Comparison of ENCODE assay signal across 15 cellular contexts in genomic region chr20:19621072-19621471, GRCh38.
A peak's percentile ranks its signal among the peaks of the same experiment; 100 is the strongest.
DNase-seq lines count a peak whose midpoint lies in the region; TF ChIP-seq lines count a peak whose summit lies in the region.
"Had no signal": no experiment of that assay in that cellular context is flagged by ENCODE, and none has a peak within 500 bp of the region (broad histone marks: within the 10 kb centered on the region; RNA-seq: fewer than 3 reads in every experiment).

No MANE protein-coding gene starts in this region.

- no peaks in the 10 kb centered on the region for H3K4me1 Mint-ChIP-seq in activated naive CD4-positive, alpha-beta T cell treated with anti-CD3 and anti-CD28 coated beads for 36 hours (ENCODE audit: low read depth)
- H3K4me1 Mint-ChIP-seq in mesothelial cell of epicardium, result no peaks in the 10 kb centered on the region

- DNase-seq in CD1c-positive myeloid dendritic cell (ENCODE audit: extremely low spot score) (peak; percentile 60), GDM1 (lab: John Stamatoyannopoulos, UW) (peak; percentile 10), OCI-M1 (lab: John Stamatoyannopoulos, UW) (peak; percentile 60), fibroblast of peridontal ligament (ENCODE audit: extremely low read depth) (peak; percentile 4), NCI-H345 (lab: John Stamatoyannopoulos, UW) (no peak), mesothelial cell of epicardium (ENCODE audit: low spot score in 2 of 2, unreplicated experiment in 2 of 2) (no peak)
- no peak for DNase-seq in activated naive CD4-positive, alpha-beta T cell treated with anti-CD3 and anti-CD28 coated beads for 36 hours
- DNase-seq: activated CD4-positive, alpha-beta memory T cell treated with anti-CD3 and anti-CD28 coated beads for 36 hours; amniotic stem cell; C1 segment of cervical spinal cord; DND-41; GOT3; mesenchymal stem cell; NCI-H1092 treated with DMSO at 0.1 percent for 48 hours; NCI-H446 treated with DMSO at 0.1 percent for 48 hours had no signal

- H3K9me3 Mint-ChIP-seq in activated naive CD4-positive, alpha-beta T cell treated with anti-CD3 and anti-CD28 coated beads for 36 hours, result peaks cover 6% of the 10 kb centered on the region
- peaks cover 6% of the 10 kb centered on the region for H3K9me3 Mint-ChIP-seq in mesothelial cell of epicardium
- H3K9me3 Mint-ChIP-seq: activated CD4-positive, alpha-beta memory T cell treated with anti-CD3 and anti-CD28 coated beads for 36 hours had no signal

- CTCF ChIA-PET in activated naive CD4-positive, alpha-beta T cell treated with anti-CD3 and anti-CD28 coated beads for 36 hours (lab: Charles Lee), result interaction anchor here (0.6 kb wide), 1 partner anchor 325 kb away, joined by 3 read pairs; no protein-coding TSS in a partner anchor

- no peak for TF ChIP-seq CTCF in mesothelial cell of epicardium (IDR thresholded peaks at IDR 0.05; ENCODE audit: unreplicated experiment)

- no peak overlapping the region for H3K4me3 Mint-ChIP-seq in activated naive CD4-positive, alpha-beta T cell treated with anti-CD3 and anti-CD28 coated beads for 36 hours
- H3K4me3 Mint-ChIP-seq in mesothelial cell of epicardium, result no peak overlapping the region
- H3K4me3 Mint-ChIP-seq: activated CD4-positive, alpha-beta memory T cell treated with anti-CD3 and anti-CD28 coated beads for 36 hours had no signal

- no peaks in the 10 kb centered on the region for H3K36me3 Mint-ChIP-seq in activated naive CD4-positive, alpha-beta T cell treated with anti-CD3 and anti-CD28 coated beads for 36 hours (ENCODE audit: low read depth)
- H3K36me3 Mint-ChIP-seq in mesothelial cell of epicardium, result no peaks in the 10 kb centered on the region
- H3K36me3 Mint-ChIP-seq: activated CD4-positive, alpha-beta memory T cell treated with anti-CD3 and anti-CD28 coated beads for 36 hours had no signal

- intact Hi-C loops in activated naive CD4-positive, alpha-beta T cell treated with anti-CD3 and anti-CD28 coated beads for 36 hours (cut with micrococcal nuclease), result no loop called here

- H3K27me3 Mint-ChIP-seq in activated naive CD4-positive, alpha-beta T cell treated with anti-CD3 and anti-CD28 coated beads for 36 hours (ENCODE audit: low read depth), result peaks cover 10% of the 10 kb centered on the region
- peaks cover 46% of the 10 kb centered on the region for H3K27me3 Mint-ChIP-seq in mesothelial cell of epicardium (ENCODE audit: low read depth)

- no peak overlapping the region for H3K27ac Mint-ChIP-seq in activated naive CD4-positive, alpha-beta T cell treated with anti-CD3 and anti-CD28 coated beads for 36 hours
- no peak overlapping the region for H3K27ac Mint-ChIP-seq in mesothelial cell of epicardium
- H3K27ac Mint-ChIP-seq: activated CD4-positive, alpha-beta memory T cell treated with anti-CD3 and anti-CD28 coated beads for 36 hours had no signal

Comparison
In these comparisons a context has a peak if more than half of its experiments do, and no peak if none do; other contexts are left out.
1. DNase-seq: peak in CD1c-positive myeloid dendritic cell (single experiment), GDM1 (single experiment), OCI-M1 (single experiment) and fibroblast of peridontal ligament (single experiment); none in NCI-H345 (single experiment), activated naive CD4-positive, alpha-beta T cell treated with anti-CD3 and anti-CD28 coated beads for 36 hours (single experiment) and mesothelial cell of epicardium (0 of 2).